10 cellular contexts compared by ENCODE assay signal in the genomic region with DNA sequence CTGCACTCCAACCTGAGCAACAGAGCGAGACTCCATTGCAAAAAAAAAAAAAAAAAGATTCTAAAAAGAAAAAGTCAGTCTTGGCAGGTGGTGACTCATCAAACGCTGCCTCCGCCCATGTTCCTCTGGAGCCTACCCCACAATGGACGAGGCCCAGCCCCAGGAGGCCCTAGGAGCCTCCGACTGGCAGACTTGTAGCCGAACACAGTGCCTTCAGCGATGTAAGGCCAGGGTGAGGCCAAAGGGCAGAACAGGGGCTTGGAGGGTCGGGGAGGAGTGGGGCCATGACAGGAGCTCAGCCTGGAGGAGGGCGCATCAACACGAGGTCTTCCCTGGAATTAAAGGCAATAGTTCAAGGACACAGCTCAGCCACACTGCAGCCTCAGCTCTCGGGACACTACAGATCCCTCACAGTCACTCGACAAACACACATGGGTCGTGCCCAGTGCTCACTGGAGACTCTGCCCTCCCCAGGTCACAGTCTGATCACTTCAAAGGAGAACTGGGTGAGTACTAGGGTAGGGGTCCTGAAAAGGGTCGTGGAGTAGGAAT. TPM values are rescaled to one million over a fixed set of nuclear protein-coding genes. Genes with fewer than 3 reads are reported as not detected.
DNase-seq lines count a peak whose midpoint lies in the region; FAIRE-seq and TF ChIP-seq lines count a peak whose summit lies in the region.
"Had no signal": no experiment of that assay in that cellular context is flagged by ENCODE, and none has a peak within 500 bp of the region (broad histone marks: within the 10 kb centered on the region; RNA-seq: fewer than 3 reads in every experiment).

No MANE protein-coding gene starts in this region.

- H3K4me1 Mint-ChIP-seq in activated CD4-positive, alpha-beta memory T cell treated with anti-CD3 and anti-CD28 coated beads, Interleukin-2, amount 10 ng/mL, durations not matched to agents 7 days and 5 days = peaks cover 18% of the 10 kb centered on the region

- peak; percentile 28 for DNase-seq in stimulated activated CD4-positive, alpha-beta T cell treated with anti-CD3 and anti-CD28 coated beads, Interleukin-15, amount 100 ng/mL, for 24 hours
- no peak for DNase-seq in stimulated activated CD4-positive, alpha-beta T cell treated with anti-CD3 and anti-CD28 coated beads, Interleukin-12 subunit alpha, Interleukin-12 subunit beta, amount 100 ng/mL, for 4 hours
- DNase-seq in RKO (ENCODE audit: low spot score) (peak; percentile 61), fibroblast of villous mesenchyme (ENCODE audit: low read depth) (peak; percentile 66), urothelium cell line (ENCODE audit: low spot score) (peak; percentile 49), midbrain (lab: John Stamatoyannopoulos, UW) (no peak), cerebellar cortex (ENCODE audit: low spot score) (no peak)
- DNase-seq in activated CD4-positive, alpha-beta memory T cell treated with anti-CD3 and anti-CD28 coated beads, Interleukin-2, amount 10 ng/mL, durations not matched to agents 7 days and 5 days = no peak
- DNase-seq: amygdala, DND-41 had no signal

- no peak for TF ChIP-seq CTCF in fibroblast of villous mesenchyme (IDR thresholded peaks at IDR 0.05; ENCODE audit: insufficient read depth, low read depth, low read length)

- no peaks in the 10 kb centered on the region for H3K27me3 Mint-ChIP-seq in activated CD4-positive, alpha-beta memory T cell treated with anti-CD3 and anti-CD28 coated beads, Interleukin-2, amount 10 ng/mL, durations not matched to agents 7 days and 5 days

- CTCF ChIA-PET in activated CD4-positive, alpha-beta memory T cell treated with anti-CD3 and anti-CD28 coated beads, Interleukin-2, amount 10 ng/mL, durations not matched to agents 7 days and 5 days (lab: Charles Lee) = interaction anchor here (1.4 kb wide), 1 partner anchor 15 kb away, joined by 5 read pairs; no protein-coding TSS in a partner anchor

- no peak for FAIRE-seq in urothelium cell line (lab: Jason Lieb, UNC)

- POLR2A ChIA-PET in activated CD4-positive, alpha-beta memory T cell treated with anti-CD3 and anti-CD28 coated beads, Interleukin-2, amount 10 ng/mL, durations not matched to agents 7 days and 5 days (lab: Charles Lee) = no interaction called here

- peaks cover 22% of the 10 kb centered on the region for H3K36me3 Mint-ChIP-seq in activated CD4-positive, alpha-beta memory T cell treated with anti-CD3 and anti-CD28 coated beads, Interleukin-2, amount 10 ng/mL, durations not matched to agents 7 days and 5 days (ENCODE audit: low read depth)

- no peaks in the 10 kb centered on the region for H3K9me3 Mint-ChIP-seq in activated CD4-positive, alpha-beta memory T cell treated with anti-CD3 and anti-CD28 coated beads, Interleukin-2, amount 10 ng/mL, durations not matched to agents 7 days and 5 days

- H3K27ac Mint-ChIP-seq in activated CD4-positive, alpha-beta memory T cell treated with anti-CD3 and anti-CD28 coated beads, Interleukin-2, amount 10 ng/mL, durations not matched to agents 7 days and 5 days = no peak overlapping the region

- no peak overlapping the region for H3K4me3 ChIP-seq in fibroblast of villous mesenchyme (ENCODE audit: low read depth, low read length)

- H3K4me3 Mint-ChIP-seq in activated CD4-positive, alpha-beta memory T cell treated with anti-CD3 and anti-CD28 coated beads, Interleukin-2, amount 10 ng/mL, durations not matched to agents 7 days and 5 days = no peak overlapping the region

RNA-seq across cellular contexts. Expression of gene USE1, which starts 5.1 kb away (rescaled TPM):
- total RNA-seq in fibroblast of villous mesenchyme = 18.1 and 23.8 TPM in 2 replicates
- total RNA-seq in activated CD4-positive, alpha-beta memory T cell treated with anti-CD3 and anti-CD28 coated beads, Interleukin-2, amount 10 ng/mL, durations not matched to agents 7 days and 5 days = 10 to 100 TPM; 19.9 to 20.4 TPM

RNA-seq across cellular contexts. Expression of gene OCEL1, which starts 5.7 kb away (rescaled TPM):
- 3.9 and 6.1 TPM in 2 replicates for total RNA-seq in fibroblast of villous mesenchyme
- 10 to 100 TPM; 20.9 to 22.6 TPM for total RNA-seq in activated CD4-positive, alpha-beta memory T cell treated with anti-CD3 and anti-CD28 coated beads, Interleukin-2, amount 10 ng/mL, durations not matched to agents 7 days and 5 days

RNA-seq across cellular contexts. Expression of gene NR2F6, which starts 25.4 kb away (rescaled TPM):
- 51.0 and 56.0 TPM in 2 replicates for total RNA-seq in fibroblast of villous mesenchyme
- total RNA-seq in activated CD4-positive, alpha-beta memory T cell treated with anti-CD3 and anti-CD28 coated beads, Interleukin-2, amount 10 ng/mL, durations not matched to agents 7 days and 5 days = 1 to 10 TPM; 5.7 to 6.5 TPM

RNA-seq across cellular contexts. Expression of gene USHBP1, which starts 44.3 kb away (rescaled TPM):
- not detected in 2 replicates for total RNA-seq in fibroblast of villous mesenchyme
- under 1 TPM; 0.38 to 0.45 TPM for total RNA-seq in activated CD4-positive, alpha-beta memory T cell treated with anti-CD3 and anti-CD28 coated beads, Interleukin-2, amount 10 ng/mL, durations not matched to agents 7 days and 5 days

RNA-seq across cellular contexts. Expression of gene BABAM1, which starts 47.0 kb away (rescaled TPM):
- 101 and 124 TPM in 2 replicates for total RNA-seq in fibroblast of villous mesenchyme
- 100 to 1,000 TPM in 1 of 2 experiments, 10 to 100 TPM in 1; 98.5 to 100 TPM for total RNA-seq in activated CD4-positive, alpha-beta memory T cell treated with anti-CD3 and anti-CD28 coated beads, Interleukin-2, amount 10 ng/mL, durations not matched to agents 7 days and 5 days

Comparison
In these comparisons a context has a peak if more than half of its experiments do, and no peak if none do; other contexts are left out.
1. DNase-seq: peak in stimulated activated CD4-positive, alpha-beta T cell treated with anti-CD3 and anti-CD28 coated beads, Interleukin-15, amount 100 ng/mL, for 24 hours (single experiment), RKO (single experiment), fibroblast of villous mesenchyme (single experiment) and urothelium cell line (single experiment); none in stimulated activated CD4-positive, alpha-beta T cell treated with anti-CD3 and anti-CD28 coated beads, Interleukin-12 subunit alpha, Interleukin-12 subunit beta, amount 100 ng/mL, for 4 hours (single experiment), midbrain (single experiment), cerebellar cortex (single experiment) and activated CD4-positive, alpha-beta memory T cell treated with anti-CD3 and anti-CD28 coated beads, Interleukin-2, amount 10 ng/mL, durations not matched to agents 7 days and 5 days (single experiment).